1 cellular context compared by ENCODE assay signal in the genomic region with DNA sequence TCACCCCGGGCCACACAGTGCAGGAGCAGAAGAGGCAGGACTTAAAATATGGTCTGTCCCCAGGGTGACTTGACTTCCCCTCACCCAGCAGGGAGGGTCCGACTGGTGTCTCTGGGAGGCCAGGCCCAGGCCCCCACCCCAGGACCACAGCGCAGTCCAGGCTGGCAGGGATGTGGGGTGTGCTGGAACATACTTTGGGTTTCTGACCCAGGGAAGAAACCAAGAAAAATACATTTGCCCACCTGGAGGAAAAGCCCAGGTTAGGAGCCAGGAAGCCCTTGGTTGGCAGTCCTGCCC.
TF ChIP-seq lines count a peak whose summit lies in the region.

No MANE protein-coding gene starts in this region.

TF ChIP-seq in SK-N-SH, 30 proteins besides CTCF, POLR2A, EP300 and RAD21 (continued from another document):
- TF ChIP-seq ZBTB33 (IDR thresholded peaks at IDR 0.05; ENCODE audit: borderline replicate concordance, low read depth), result no peak
- TF ChIP-seq NRF1 (IDR thresholded peaks at IDR 0.05; ENCODE audit: low read depth, low read length), result no peak
- TF ChIP-seq ELF1 (IDR thresholded peaks at IDR 0.05), result no peak
- no peak for TF ChIP-seq NFIC (IDR thresholded peaks at IDR 0.05; ENCODE audit: borderline replicate concordance)
- no peak for TF ChIP-seq JUND (IDR thresholded peaks at IDR 0.05)
- no peak for TF ChIP-seq EZH2phosphoT487 (IDR thresholded peaks at IDR 0.05; ENCODE audit: borderline replicate concordance, low read depth)
- no peak for TF ChIP-seq FOXJ3 (CRISPR knock-in tag; IDR thresholded peaks at IDR 0.05)
- no peak for TF ChIP-seq RCOR1 (IDR thresholded peaks at IDR 0.05; ENCODE audit: low read length)
- TF ChIP-seq IRF3 (IDR thresholded peaks at IDR 0.05; ENCODE audit: low read depth, low read length), result no peak
- no peak for TF ChIP-seq RXRA (IDR thresholded peaks at IDR 0.05; ENCODE audit: borderline replicate concordance, low read depth)
